ENCODE assay signal across 14 cellular contexts in genomic region chr6:19297880-19298279, GRCh38.
DNase-seq lines count a peak whose midpoint lies in the region; TF ChIP-seq lines count a peak whose summit lies in the region.
"Had no signal": no experiment of that assay in that cellular context is flagged by ENCODE, and none has a peak within 500 bp of the region (broad histone marks: within the 10 kb centered on the region; RNA-seq: fewer than 3 reads in every experiment).

No MANE protein-coding gene starts in this region.

- H3K4me1 Mint-ChIP-seq in endodermal cell: peaks cover 14% of the 10 kb centered on the region
- H3K4me1 Mint-ChIP-seq: activated naive CD8-positive, alpha-beta T cell treated with anti-CD3 and anti-CD28 coated beads, Interleukin-2, amount 50 U/mL, for 24 hours had no signal

- DNase-seq in NCI-H2081 (lab: John Stamatoyannopoulos, UW) (peak; percentile 33 to 81), NCI-H2081 treated with DMSO at 0.1 percent for 48 hours (lab: John Stamatoyannopoulos, UW) (no peak), NCI-H2196 treated with DMSO at 0.1 percent for 48 hours (lab: John Stamatoyannopoulos, UW; ENCODE audit: unreplicated experiment) (peak; percentile 70), endodermal cell (peak; percentile 64), thyroid gland (peak; percentile 78 to 86), dorsolateral prefrontal cortex (no peak), Peyer's patch (no peak), GM10248 (ENCODE audit: extremely low spot score) (no peak)
- DNase-seq: activated naive CD8-positive, alpha-beta T cell treated with anti-CD3 and anti-CD28 coated beads, Interleukin-2, amount 50 U/mL, for 24 hours; Caco-2; SHP77 treated with DMSO at 0.1 percent for 48 hours; stimulated activated CD4-positive, alpha-beta T cell treated with anti-CD3 and anti-CD28 coated beads, Interleukin-15, amount 100 ng/mL, for 24 hours; transverse colon had no signal

- H3K36me3 ChIP-seq in endodermal cell (ENCODE audit: control insufficient read depth, insufficient read depth, low read length) (no peaks in the 10 kb centered on the region), thyroid gland (no peaks in the 10 kb centered on the region), Peyer's patch (no peaks in the 10 kb centered on the region)
- H3K36me3 ChIP-seq: transverse colon had no signal

- no peak overlapping the region for H3K4me3 Mint-ChIP-seq in endodermal cell
- H3K4me3 Mint-ChIP-seq: activated naive CD8-positive, alpha-beta T cell treated with anti-CD3 and anti-CD28 coated beads, Interleukin-2, amount 50 U/mL, for 24 hours; mesothelial cell of epicardium had no signal

- H3K27me3 ChIP-seq in endodermal cell (ENCODE audit: control insufficient read depth, insufficient read depth, low read length, poor library complexity, severe bottlenecking): no peaks in the 10 kb centered on the region
- H3K27me3 ChIP-seq in thyroid gland: no peaks in the 10 kb centered on the region
- no peaks in the 10 kb centered on the region for H3K27me3 ChIP-seq in dorsolateral prefrontal cortex
- H3K27me3 ChIP-seq in Peyer's patch: no peaks in the 10 kb centered on the region
- H3K27me3 ChIP-seq: transverse colon had no signal

- H3K9me3 Mint-ChIP-seq in endodermal cell: peaks cover 1% of the 10 kb centered on the region

- 53% methylated on average over 3 of the region's 4 CpGs; no CpG with 5 or more reads in 1 of the 2 experiments for WGBS in endodermal cell (ENCODE audit: insufficient coverage in 1 of 2, insufficient read length in 1 of 2), 2 experiments
- WGBS in thyroid gland, 2 donors: 6 to 17% methylated on average over 4 of the region's 4 CpGs

- TF ChIP-seq POLR2A in thyroid gland (IDR thresholded peaks at IDR 0.05): no peak
- no peak for TF ChIP-seq POLR2A in Peyer's patch (IDR thresholded peaks at IDR 0.05)

- CTCF ChIA-PET in GM10248 (lab: Yijun Ruan, JAX): interaction anchor here (1.0 kb wide), 1 partner anchor 7 kb away, joined by 3 read pairs; no protein-coding TSS in a partner anchor

- intact Hi-C loops in thyroid gland (cut with DNase I): no loop called here
- intact Hi-C loops in dorsolateral prefrontal cortex (cut with DNase I): no loop called here

- H3K27ac Mint-ChIP-seq in endodermal cell: peak overlapping the region; percentile 71
- H3K27ac Mint-ChIP-seq: activated naive CD8-positive, alpha-beta T cell treated with anti-CD3 and anti-CD28 coated beads, Interleukin-2, amount 50 U/mL, for 24 hours; mesothelial cell of epicardium had no signal

- H3K9me3 ChIP-seq in endodermal cell (ENCODE audit: control insufficient read depth, low read length) (no peaks in the 10 kb centered on the region), thyroid gland (no peaks in the 10 kb centered on the region), Peyer's patch (no peaks in the 10 kb centered on the region)
- H3K9me3 ChIP-seq: Caco-2, transverse colon had no signal

- POLR2A ChIA-PET in GM10248 (lab: Yijun Ruan, JAX): no interaction called here

- TF ChIP-seq CTCF in endodermal cell (conservative IDR thresholded peaks at IDR 0.05): no peak
- TF ChIP-seq CTCF in thyroid gland (IDR thresholded peaks at IDR 0.05): no peak
- TF ChIP-seq CTCF in dorsolateral prefrontal cortex (IDR thresholded peaks at IDR 0.05 in 54 of 56, conservative IDR thresholded peaks at IDR 0.05 in 2 of 56; ENCODE audit: low read depth in 1 of 56, partially characterized antibody in 56 of 56): no peak
- no peak for TF ChIP-seq CTCF in Peyer's patch (IDR thresholded peaks at IDR 0.05)
- TF ChIP-seq CTCF in GM10248 (IDR thresholded peaks at IDR 0.05; ENCODE audit: control extremely low read depth, extremely low read depth, low read depth, missing control alignments): no peak

- no peaks in the 10 kb centered on the region for H3K27me3 Mint-ChIP-seq in endodermal cell (ENCODE audit: insufficient read depth)
- H3K27me3 Mint-ChIP-seq: activated naive CD8-positive, alpha-beta T cell treated with anti-CD3 and anti-CD28 coated beads, Interleukin-2, amount 50 U/mL, for 24 hours had no signal

- no peak overlapping the region for H3K4me3 ChIP-seq in endodermal cell (ENCODE audit: low read length)
- no peak overlapping the region for H3K4me3 ChIP-seq in thyroid gland (replicated peaks in 1 of 3)
- no peak overlapping the region for H3K4me3 ChIP-seq in dorsolateral prefrontal cortex
- H3K4me3 ChIP-seq in Peyer's patch: no peak overlapping the region
- H3K4me3 ChIP-seq: transverse colon had no signal

- H3K9ac ChIP-seq in endodermal cell (ENCODE audit: extremely low read depth, low read length, poor library complexity, severe bottlenecking): no peak overlapping the region

- no peaks in the 10 kb centered on the region for H3K36me3 Mint-ChIP-seq in endodermal cell (ENCODE audit: low read depth)
- H3K36me3 Mint-ChIP-seq: mesothelial cell of epicardium had no signal

- H3K4me1 ChIP-seq in endodermal cell (ENCODE audit: control insufficient read depth, insufficient read depth, low read length) (no peaks in the 10 kb centered on the region), thyroid gland (peaks cover under 1 to 6% of the 10 kb centered on the region in 2 donors), Peyer's patch (no peaks in the 10 kb centered on the region)
- H3K4me1 ChIP-seq: Caco-2, transverse colon had no signal

- no peak overlapping the region for H3K27ac ChIP-seq in endodermal cell (ENCODE audit: low read depth, low read length)
- H3K27ac ChIP-seq in thyroid gland: no peak overlapping the region
- no peak overlapping the region for H3K27ac ChIP-seq in dorsolateral prefrontal cortex
- no peak overlapping the region for H3K27ac ChIP-seq in Peyer's patch
- H3K27ac ChIP-seq: transverse colon had no signal

Comparison
In these comparisons a context has a peak if more than half of its experiments do, and no peak if none do; other contexts are left out.
1. DNase-seq: peak in NCI-H2081 (2 of 2), NCI-H2196 treated with DMSO at 0.1 percent for 48 hours (single experiment), endodermal cell (single experiment) and thyroid gland (2 of 2); none in NCI-H2081 treated with DMSO at 0.1 percent for 48 hours (single experiment), dorsolateral prefrontal cortex (0 of 10), Peyer's patch (0 of 3) and GM10248 (single experiment).